12 cellular contexts compared by ENCODE assay signal in genomic region chr17:67152824-67153223, GRCh38.
DNase-seq lines count a peak whose midpoint lies in the region; ATAC-seq and TF ChIP-seq lines count a peak whose summit lies in the region.
"Had no signal": no experiment of that assay in that cellular context is flagged by ENCODE, and none has a peak within 500 bp of the region (broad histone marks: within the 10 kb centered on the region; RNA-seq: fewer than 3 reads in every experiment).

No MANE protein-coding gene starts in this region.

- no peaks in the 10 kb centered on the region for H3K27me3 ChIP-seq in CD8-positive, alpha-beta memory T cell (ENCODE audit: insufficient read depth, low read length, poor library complexity, severe bottlenecking)

- TF ChIP-seq CTCF in HFFc6 (IDR thresholded peaks at IDR 0.05) (no peak), WTC11 (IDR thresholded peaks at IDR 0.05) (no peak)

- no peak for ATAC-seq in WTC11
- ATAC-seq in natural killer cell treated with Interleukin-12 subunit alpha and Interleukin-12 subunit beta and Interleukin-15 and Interleukin-18, amount 100 ng/mL, for 72 hours, result no peak
- no peak for ATAC-seq in HG02970 (IDR thresholded peaks at IDR 0.05; ENCODE audit: low FRiP score, unreplicated experiment)
- ATAC-seq: GM12878 had no signal

- peaks cover 21 to 29% (median 26%) of the 10 kb centered on the region in 3 donors for H3K4me1 Mint-ChIP-seq in CD8-positive, alpha-beta memory T cell
- H3K4me1 Mint-ChIP-seq in HFFc6 (ENCODE audit: low read depth), result peaks cover 42% of the 10 kb centered on the region
- H3K4me1 Mint-ChIP-seq in WTC11, result peaks cover 18% of the 10 kb centered on the region
- peaks cover 37 to 40% of the 10 kb centered on the region in 2 donors for H3K4me1 Mint-ChIP-seq in natural killer cell treated with Interleukin-12 subunit alpha and Interleukin-12 subunit beta and Interleukin-15 and Interleukin-18, amount 100 ng/mL, for 72 hours (ENCODE audit: low read depth in 2 of 2)
- H3K4me1 Mint-ChIP-seq: B cell had no signal

- H3K4me3 ChIP-seq in CD8-positive, alpha-beta memory T cell (ENCODE audit: low read length), result no peak overlapping the region
- H3K4me3 ChIP-seq: GM12878 had no signal

- H3K27ac ChIP-seq in CD8-positive, alpha-beta memory T cell (ENCODE audit: low read depth, low read length), result no peak overlapping the region

- no peaks in the 10 kb centered on the region for H3K9me3 ChIP-seq in CD8-positive, alpha-beta memory T cell (ENCODE audit: low read length)

- DNase-seq in CD8-positive, alpha-beta memory T cell, result no peak
- DNase-seq in HFFc6, result no peak
- no peak for DNase-seq in WTC11 (ENCODE audit: low spot score)
- no peak for DNase-seq in natural killer cell treated with Interleukin-12 subunit alpha and Interleukin-12 subunit beta and Interleukin-15 and Interleukin-18, amount 100 ng/mL, for 72 hours (ENCODE audit: low spot score)
- DNase-seq in T1000 (lab: John Stamatoyannopoulos, UW), result no peak
- no peak for DNase-seq in MV-4-11 (lab: John Stamatoyannopoulos, UW)
- DNase-seq: C1 segment of cervical spinal cord; CD4-positive, alpha-beta T cell; DMS79 had no signal

- H3K4me1 ChIP-seq in CD8-positive, alpha-beta memory T cell (ENCODE audit: insufficient read depth, low read length), result no peaks in the 10 kb centered on the region

- H3K36me3 Mint-ChIP-seq in CD8-positive, alpha-beta memory T cell, result peaks cover 14 to 63% (median 29%) of the 10 kb centered on the region in 3 donors
- H3K36me3 Mint-ChIP-seq in HFFc6 (ENCODE audit: low read depth), result peaks cover 20% of the 10 kb centered on the region
- H3K36me3 Mint-ChIP-seq in WTC11, result peaks cover 16% of the 10 kb centered on the region
- H3K36me3 Mint-ChIP-seq in natural killer cell treated with Interleukin-12 subunit alpha and Interleukin-12 subunit beta and Interleukin-15 and Interleukin-18, amount 100 ng/mL, for 72 hours, result peaks cover 20% of the 10 kb centered on the region

- no peak overlapping the region for H3K4me3 Mint-ChIP-seq in CD8-positive, alpha-beta memory T cell
- H3K4me3 Mint-ChIP-seq in HFFc6 (no peak overlapping the region), WTC11 (no peak overlapping the region)
- peak overlapping the region; percentile 6 for H3K4me3 Mint-ChIP-seq in natural killer cell treated with Interleukin-12 subunit alpha and Interleukin-12 subunit beta and Interleukin-15 and Interleukin-18, amount 100 ng/mL, for 72 hours
- H3K4me3 Mint-ChIP-seq: B cell; CD4-positive, alpha-beta T cell had no signal

- CTCF ChIA-PET in CD8-positive, alpha-beta memory T cell (lab: Charles Lee), result interaction anchor here (0.6 kb wide), 1 partner anchor 210 kb away, joined by 3 read pairs; no protein-coding TSS in a partner anchor
- CTCF ChIA-PET in WTC11 (lab: Charles Lee), result interaction anchor here (0.6 kb wide), 1 partner anchor 107 kb away, joined by 3 read pairs; no protein-coding TSS in a partner anchor

- no peaks in the 10 kb centered on the region for H3K27me3 Mint-ChIP-seq in CD8-positive, alpha-beta memory T cell
- H3K27me3 Mint-ChIP-seq in HFFc6 (ENCODE audit: insufficient read depth) (peaks cover 4% of the 10 kb centered on the region; the same call in 1 of the 2 replicates), WTC11 (ENCODE audit: low read depth) (no peaks in the 10 kb centered on the region)
- H3K27me3 Mint-ChIP-seq in natural killer cell treated with Interleukin-12 subunit alpha and Interleukin-12 subunit beta and Interleukin-15 and Interleukin-18, amount 100 ng/mL, for 72 hours, result no peaks in the 10 kb centered on the region
- H3K27me3 Mint-ChIP-seq: B cell; CD4-positive, alpha-beta T cell had no signal

- POLR2A ChIA-PET in CD8-positive, alpha-beta memory T cell (lab: Charles Lee), result no interaction called here
- POLR2A ChIA-PET in WTC11 (lab: Charles Lee), result no interaction called here

- H3K27ac Mint-ChIP-seq in CD8-positive, alpha-beta memory T cell, result peak overlapping the region in 5 of 8 donors; percentile 1 to 72 (median 35)
- H3K27ac Mint-ChIP-seq in HFFc6 (0 out of 2 replicates have a peak overlapping the region, but pooled peaks have one; percentile 59), WTC11 (peak overlapping the region; percentile 44; the same call in 1 of the 2 replicates)
- H3K27ac Mint-ChIP-seq in natural killer cell treated with Interleukin-12 subunit alpha and Interleukin-12 subunit beta and Interleukin-15 and Interleukin-18, amount 100 ng/mL, for 72 hours, result peak overlapping the region in 1 of 2 donors; percentile 8
- H3K27ac Mint-ChIP-seq: B cell; CD4-positive, alpha-beta T cell had no signal

- peaks cover 14% of the 10 kb centered on the region for H3K36me3 ChIP-seq in CD8-positive, alpha-beta memory T cell (ENCODE audit: insufficient read depth, low read length)

- no peaks in the 10 kb centered on the region for H3K9me3 Mint-ChIP-seq in CD8-positive, alpha-beta memory T cell
- H3K9me3 Mint-ChIP-seq in HFFc6, result no peaks in the 10 kb centered on the region
- H3K9me3 Mint-ChIP-seq in WTC11, result no peaks in the 10 kb centered on the region; the same call in 1 of the 2 replicates
- peaks cover 5% of the 10 kb centered on the region for H3K9me3 Mint-ChIP-seq in natural killer cell treated with Interleukin-12 subunit alpha and Interleukin-12 subunit beta and Interleukin-15 and Interleukin-18, amount 100 ng/mL, for 72 hours

TF ChIP-seq in WTC11, 78 proteins besides CTCF, POLR2A, EP300 and RAD21 (continues in another document):
- TF ChIP-seq E2F4 (CRISPR knock-in tag; IDR thresholded peaks at IDR 0.05; ENCODE audit: borderline replicate concordance, low read depth), result no peak
- TF ChIP-seq AR (CRISPR knock-in tag; IDR thresholded peaks at IDR 0.05), result no peak
- no peak for TF ChIP-seq ZNF425 (CRISPR knock-in tag; conservative IDR thresholded peaks at IDR 0.05)
- TF ChIP-seq NR2C2 (CRISPR knock-in tag; IDR thresholded peaks at IDR 0.05), result no peak
- no peak for TF ChIP-seq CDX4 (CRISPR knock-in tag; IDR thresholded peaks at IDR 0.05; ENCODE audit: borderline replicate concordance)
- TF ChIP-seq USF1 (CRISPR knock-in tag; IDR thresholded peaks at IDR 0.05), result no peak
- TF ChIP-seq GTF2I (CRISPR knock-in tag; conservative IDR thresholded peaks at IDR 0.05), result no peak
